In genomic region chr17:43917016-43917347, GRCh38 we compare ENCODE assay signal across 14 cellular contexts. TPM values are rescaled to one million over a fixed set of nuclear protein-coding genes. Genes with fewer than 3 reads are reported as not detected.
DNase-seq lines count a peak whose midpoint lies in the region; ATAC-seq and TF ChIP-seq lines count a peak whose summit lies in the region.
"Had no signal": no experiment of that assay in that cellular context is flagged by ENCODE, and none has a peak within 500 bp of the region (broad histone marks: within the 10 kb centered on the region; RNA-seq: fewer than 3 reads in every experiment).

No MANE protein-coding gene starts in this region.

- no peaks in the 10 kb centered on the region for H3K36me3 ChIP-seq in iPS-15b (ENCODE audit: control insufficient read depth, insufficient read depth, low read length)
- no peaks in the 10 kb centered on the region for H3K36me3 ChIP-seq in thymus (ENCODE audit: control insufficient read depth, insufficient read depth)
- H3K36me3 ChIP-seq: gastroesophageal sphincter, right lobe of liver had no signal

- H3K4me3 ChIP-seq in iPS-15b (ENCODE audit: low read depth, low read length): peak overlapping the region; percentile 36
- peak overlapping the region; percentile 15 for H3K4me3 ChIP-seq in thymus (ENCODE audit: low read length)

- no peaks in the 10 kb centered on the region for H3K9me3 Mint-ChIP-seq in activated naive CD4-positive, alpha-beta T cell treated with anti-CD3 and anti-CD28 coated beads for 36 hours
- peaks cover 6% of the 10 kb centered on the region for H3K9me3 Mint-ChIP-seq in WTC11

- H3K27me3 ChIP-seq in iPS-15b (ENCODE audit: control insufficient read depth, insufficient read depth, low read length): peaks cover 17% of the 10 kb centered on the region
- no peaks in the 10 kb centered on the region for H3K27me3 ChIP-seq in thymus (ENCODE audit: control insufficient read depth, insufficient read depth)
- H3K27me3 ChIP-seq: right lobe of liver had no signal

- H3K27me3 Mint-ChIP-seq in activated naive CD4-positive, alpha-beta T cell treated with anti-CD3 and anti-CD28 coated beads for 36 hours (ENCODE audit: low read depth): no peaks in the 10 kb centered on the region
- peaks cover 14% of the 10 kb centered on the region for H3K27me3 Mint-ChIP-seq in WTC11 (ENCODE audit: low read depth)

- POLR2A ChIA-PET in WTC11 (lab: Charles Lee): no interaction called here

- CTCF ChIA-PET in activated naive CD4-positive, alpha-beta T cell treated with anti-CD3 and anti-CD28 coated beads for 36 hours (lab: Charles Lee): interaction anchor here (0.6 to 1.2 kb wide), 5 partner anchors 9 to 106 kb away, joined by 3 to 10 read pairs (median 4); no protein-coding TSS in a partner anchor
- CTCF ChIA-PET in WTC11 (lab: Charles Lee): interaction anchor here (0.9 to 2.8 kb wide), 13 partner anchors 9 to 252 kb away, joined by 3 to 17 read pairs (median 6); partner anchors contain the start of gene MPP2

- H3K9me3 ChIP-seq in iPS-15b (ENCODE audit: control insufficient read depth, insufficient read depth, low read length) (no peaks in the 10 kb centered on the region), thymus (ENCODE audit: control insufficient read depth) (no peaks in the 10 kb centered on the region)
- H3K9me3 ChIP-seq: gastroesophageal sphincter, right lobe of liver had no signal

- H3K9ac ChIP-seq in iPS-15b (ENCODE audit: low read depth, low read length): no peak overlapping the region

- peaks cover 13% of the 10 kb centered on the region for H3K4me1 Mint-ChIP-seq in activated naive CD4-positive, alpha-beta T cell treated with anti-CD3 and anti-CD28 coated beads for 36 hours (ENCODE audit: low read depth)
- peaks cover 27% of the 10 kb centered on the region for H3K4me1 Mint-ChIP-seq in WTC11

- no peak overlapping the region for H3K27ac ChIP-seq in thymus (ENCODE audit: low read depth)
- H3K27ac ChIP-seq in substantia nigra (ENCODE audit: low read depth, low read length, poor library complexity, severe bottlenecking): no peak overlapping the region
- H3K27ac ChIP-seq: gastroesophageal sphincter, right lobe of liver had no signal

- DNase-seq in activated naive CD4-positive, alpha-beta T cell treated with anti-CD3 and anti-CD28 coated beads for 36 hours: no peak
- DNase-seq in activated naive CD4-positive, alpha-beta T cell (lab: John Stamatoyannopoulos, UW): no peak
- DNase-seq in WTC11 (ENCODE audit: low spot score) (no peak), erythroblast (lab: John Stamatoyannopoulos, UW) (no peak), substantia nigra (lab: John Stamatoyannopoulos, UW) (no peak)
- no peak for DNase-seq in stimulated activated CD4-positive, alpha-beta T cell treated with anti-CD3 and anti-CD28 coated beads, Interleukin-4, amount 100 ng/mL, for 1 hour
- DNase-seq: NCI-H187 treated with DMSO at 0.1 percent for 48 hours, right lobe of liver, T1000 had no signal

- no peak for TF ChIP-seq POLR2A in erythroblast (IDR thresholded peaks at IDR 0.05; ENCODE audit: low read length)

- WGBS in thymus: 61% methylated on average over 8 of the region's 8 CpGs

- intact Hi-C loops in activated naive CD4-positive, alpha-beta T cell treated with anti-CD3 and anti-CD28 coated beads for 36 hours (cut with micrococcal nuclease): loop anchor here (1.0 to 2.0 kb wide), 2 partner anchors 21 to 78 kb away; no protein-coding TSS in a partner anchor

- TF ChIP-seq CTCF in WTC11 (IDR thresholded peaks at IDR 0.05): no peak

- peak overlapping the region; percentile 65 for H3K4me3 Mint-ChIP-seq in activated naive CD4-positive, alpha-beta T cell treated with anti-CD3 and anti-CD28 coated beads for 36 hours
- peak overlapping the region; percentile 43 for H3K4me3 Mint-ChIP-seq in WTC11

- no peak overlapping the region for H3K27ac Mint-ChIP-seq in activated naive CD4-positive, alpha-beta T cell treated with anti-CD3 and anti-CD28 coated beads for 36 hours
- H3K27ac Mint-ChIP-seq in WTC11: no peak overlapping the region

- ATAC-seq in WTC11: no peak
- ATAC-seq: gastroesophageal sphincter had no signal

- no peaks in the 10 kb centered on the region for H3K36me3 Mint-ChIP-seq in activated naive CD4-positive, alpha-beta T cell treated with anti-CD3 and anti-CD28 coated beads for 36 hours (ENCODE audit: low read depth)
- peaks cover 4% of the 10 kb centered on the region; the same call in 1 of the 2 replicates for H3K36me3 Mint-ChIP-seq in WTC11

- peaks cover 12% of the 10 kb centered on the region for H3K4me1 ChIP-seq in iPS-15b (ENCODE audit: control insufficient read depth, insufficient read depth, low read length)
- H3K4me1 ChIP-seq in thymus (ENCODE audit: control insufficient read depth, insufficient read depth, low read length): no peaks in the 10 kb centered on the region
- H3K4me1 ChIP-seq: right lobe of liver had no signal

TF ChIP-seq in WTC11, 78 proteins besides CTCF, POLR2A, EP300 and RAD21:
- TF ChIP-seq, protein P1, sequence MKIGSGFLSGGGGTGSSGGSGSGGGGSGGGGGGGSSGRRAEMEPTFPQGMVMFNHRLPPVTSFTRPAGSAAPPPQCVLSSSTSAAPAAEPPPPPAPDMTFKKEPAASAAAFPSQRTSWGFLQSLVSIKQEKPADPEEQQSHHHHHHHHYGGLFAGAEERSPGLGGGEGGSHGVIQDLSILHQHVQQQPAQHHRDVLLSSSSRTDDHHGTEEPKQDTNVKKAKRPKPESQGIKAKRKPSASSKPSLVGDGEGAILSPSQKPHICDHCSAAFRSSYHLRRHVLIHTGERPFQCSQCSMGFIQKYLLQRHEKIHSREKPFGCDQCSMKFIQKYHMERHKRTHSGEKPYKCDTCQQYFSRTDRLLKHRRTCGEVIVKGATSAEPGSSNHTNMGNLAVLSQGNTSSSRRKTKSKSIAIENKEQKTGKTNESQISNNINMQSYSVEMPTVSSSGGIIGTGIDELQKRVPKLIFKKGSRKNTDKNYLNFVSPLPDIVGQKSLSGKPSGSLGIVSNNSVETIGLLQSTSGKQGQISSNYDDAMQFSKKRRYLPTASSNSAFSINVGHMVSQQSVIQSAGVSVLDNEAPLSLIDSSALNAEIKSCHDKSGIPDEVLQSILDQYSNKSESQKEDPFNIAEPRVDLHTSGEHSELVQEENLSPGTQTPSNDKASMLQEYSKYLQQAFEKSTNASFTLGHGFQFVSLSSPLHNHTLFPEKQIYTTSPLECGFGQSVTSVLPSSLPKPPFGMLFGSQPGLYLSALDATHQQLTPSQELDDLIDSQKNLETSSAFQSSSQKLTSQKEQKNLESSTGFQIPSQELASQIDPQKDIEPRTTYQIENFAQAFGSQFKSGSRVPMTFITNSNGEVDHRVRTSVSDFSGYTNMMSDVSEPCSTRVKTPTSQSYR (CRISPR knock-in tag; IDR thresholded peaks at IDR 0.05): no peak
- TF ChIP-seq ZBTB43 (CRISPR knock-in tag; IDR thresholded peaks at IDR 0.05) (no peak), RELA (CRISPR knock-in tag; IDR thresholded peaks at IDR 0.05; ENCODE audit: borderline replicate concordance) (no peak), PRDM15 (CRISPR knock-in tag; IDR thresholded peaks at IDR 0.05) (0 out of 2 replicates have a peak, but pooled peaks have one; percentile 15)

RNA-seq across cellular contexts. Expression of gene MPP2, which starts 9.6 kb away (rescaled TPM):
- 1 to 10 TPM; 2.3 to 2.5 TPM for total RNA-seq in activated naive CD4-positive, alpha-beta T cell treated with anti-CD3 and anti-CD28 coated beads for 36 hours
- 29.3 to 31.4 TPM (median 29.9 TPM) in 3 replicates for total RNA-seq in WTC11 (2021)
- polyA plus RNA-seq in thymus: 0.87 TPM

RNA-seq across cellular contexts. Expression of gene PPY, which starts 25.3 kb away (rescaled TPM):
- not detected for total RNA-seq in activated naive CD4-positive, alpha-beta T cell treated with anti-CD3 and anti-CD28 coated beads for 36 hours
- total RNA-seq in WTC11 (2021): not detected in 3 replicates
- polyA plus RNA-seq in thymus: 0.71 TPM
- total RNA-seq: chondrocyte, gastroesophageal sphincter, right lobe of liver had no signal
- polyA plus RNA-seq: AG04450 had no signal

RNA-seq across cellular contexts. Expression of gene PYY, which starts 36.8 kb away (rescaled TPM):
- not detected for total RNA-seq in activated naive CD4-positive, alpha-beta T cell treated with anti-CD3 and anti-CD28 coated beads for 36 hours
- total RNA-seq in WTC11 (2021): 0.72 to 1.1 TPM (median 0.94 TPM) in 3 replicates
- polyA plus RNA-seq in thymus: 6.8 TPM
- total RNA-seq: chondrocyte, gastroesophageal sphincter, right lobe of liver had no signal
- polyA plus RNA-seq: AG04450 had no signal
